1 cellular context compared by ENCODE assay signal in the genomic region with DNA sequence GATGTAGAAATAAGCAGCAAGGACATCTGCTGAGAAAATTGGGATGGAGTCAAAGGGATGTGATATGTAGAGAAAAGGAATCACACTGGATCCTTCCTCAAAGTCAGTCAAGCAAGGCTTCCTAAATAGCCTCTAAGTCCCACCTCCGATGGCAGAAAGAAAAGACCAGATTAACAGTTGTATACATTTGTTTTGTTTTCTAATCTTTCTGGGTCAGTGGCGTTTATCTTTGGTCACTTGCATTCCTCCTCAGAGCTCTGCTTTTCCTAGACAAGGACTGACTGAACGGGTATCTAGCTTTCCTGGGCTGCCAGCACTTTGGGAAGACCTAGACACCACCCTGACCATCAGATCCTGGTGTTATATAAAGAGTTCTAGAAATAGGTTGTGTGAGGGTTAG.
TF ChIP-seq lines count a peak whose summit lies in the region.

No MANE protein-coding gene starts in this region.

TF ChIP-seq in GM23338, 12 proteins besides CTCF, POLR2A, EP300 and RAD21 (continued from another document):
- TF ChIP-seq, protein P1, sequence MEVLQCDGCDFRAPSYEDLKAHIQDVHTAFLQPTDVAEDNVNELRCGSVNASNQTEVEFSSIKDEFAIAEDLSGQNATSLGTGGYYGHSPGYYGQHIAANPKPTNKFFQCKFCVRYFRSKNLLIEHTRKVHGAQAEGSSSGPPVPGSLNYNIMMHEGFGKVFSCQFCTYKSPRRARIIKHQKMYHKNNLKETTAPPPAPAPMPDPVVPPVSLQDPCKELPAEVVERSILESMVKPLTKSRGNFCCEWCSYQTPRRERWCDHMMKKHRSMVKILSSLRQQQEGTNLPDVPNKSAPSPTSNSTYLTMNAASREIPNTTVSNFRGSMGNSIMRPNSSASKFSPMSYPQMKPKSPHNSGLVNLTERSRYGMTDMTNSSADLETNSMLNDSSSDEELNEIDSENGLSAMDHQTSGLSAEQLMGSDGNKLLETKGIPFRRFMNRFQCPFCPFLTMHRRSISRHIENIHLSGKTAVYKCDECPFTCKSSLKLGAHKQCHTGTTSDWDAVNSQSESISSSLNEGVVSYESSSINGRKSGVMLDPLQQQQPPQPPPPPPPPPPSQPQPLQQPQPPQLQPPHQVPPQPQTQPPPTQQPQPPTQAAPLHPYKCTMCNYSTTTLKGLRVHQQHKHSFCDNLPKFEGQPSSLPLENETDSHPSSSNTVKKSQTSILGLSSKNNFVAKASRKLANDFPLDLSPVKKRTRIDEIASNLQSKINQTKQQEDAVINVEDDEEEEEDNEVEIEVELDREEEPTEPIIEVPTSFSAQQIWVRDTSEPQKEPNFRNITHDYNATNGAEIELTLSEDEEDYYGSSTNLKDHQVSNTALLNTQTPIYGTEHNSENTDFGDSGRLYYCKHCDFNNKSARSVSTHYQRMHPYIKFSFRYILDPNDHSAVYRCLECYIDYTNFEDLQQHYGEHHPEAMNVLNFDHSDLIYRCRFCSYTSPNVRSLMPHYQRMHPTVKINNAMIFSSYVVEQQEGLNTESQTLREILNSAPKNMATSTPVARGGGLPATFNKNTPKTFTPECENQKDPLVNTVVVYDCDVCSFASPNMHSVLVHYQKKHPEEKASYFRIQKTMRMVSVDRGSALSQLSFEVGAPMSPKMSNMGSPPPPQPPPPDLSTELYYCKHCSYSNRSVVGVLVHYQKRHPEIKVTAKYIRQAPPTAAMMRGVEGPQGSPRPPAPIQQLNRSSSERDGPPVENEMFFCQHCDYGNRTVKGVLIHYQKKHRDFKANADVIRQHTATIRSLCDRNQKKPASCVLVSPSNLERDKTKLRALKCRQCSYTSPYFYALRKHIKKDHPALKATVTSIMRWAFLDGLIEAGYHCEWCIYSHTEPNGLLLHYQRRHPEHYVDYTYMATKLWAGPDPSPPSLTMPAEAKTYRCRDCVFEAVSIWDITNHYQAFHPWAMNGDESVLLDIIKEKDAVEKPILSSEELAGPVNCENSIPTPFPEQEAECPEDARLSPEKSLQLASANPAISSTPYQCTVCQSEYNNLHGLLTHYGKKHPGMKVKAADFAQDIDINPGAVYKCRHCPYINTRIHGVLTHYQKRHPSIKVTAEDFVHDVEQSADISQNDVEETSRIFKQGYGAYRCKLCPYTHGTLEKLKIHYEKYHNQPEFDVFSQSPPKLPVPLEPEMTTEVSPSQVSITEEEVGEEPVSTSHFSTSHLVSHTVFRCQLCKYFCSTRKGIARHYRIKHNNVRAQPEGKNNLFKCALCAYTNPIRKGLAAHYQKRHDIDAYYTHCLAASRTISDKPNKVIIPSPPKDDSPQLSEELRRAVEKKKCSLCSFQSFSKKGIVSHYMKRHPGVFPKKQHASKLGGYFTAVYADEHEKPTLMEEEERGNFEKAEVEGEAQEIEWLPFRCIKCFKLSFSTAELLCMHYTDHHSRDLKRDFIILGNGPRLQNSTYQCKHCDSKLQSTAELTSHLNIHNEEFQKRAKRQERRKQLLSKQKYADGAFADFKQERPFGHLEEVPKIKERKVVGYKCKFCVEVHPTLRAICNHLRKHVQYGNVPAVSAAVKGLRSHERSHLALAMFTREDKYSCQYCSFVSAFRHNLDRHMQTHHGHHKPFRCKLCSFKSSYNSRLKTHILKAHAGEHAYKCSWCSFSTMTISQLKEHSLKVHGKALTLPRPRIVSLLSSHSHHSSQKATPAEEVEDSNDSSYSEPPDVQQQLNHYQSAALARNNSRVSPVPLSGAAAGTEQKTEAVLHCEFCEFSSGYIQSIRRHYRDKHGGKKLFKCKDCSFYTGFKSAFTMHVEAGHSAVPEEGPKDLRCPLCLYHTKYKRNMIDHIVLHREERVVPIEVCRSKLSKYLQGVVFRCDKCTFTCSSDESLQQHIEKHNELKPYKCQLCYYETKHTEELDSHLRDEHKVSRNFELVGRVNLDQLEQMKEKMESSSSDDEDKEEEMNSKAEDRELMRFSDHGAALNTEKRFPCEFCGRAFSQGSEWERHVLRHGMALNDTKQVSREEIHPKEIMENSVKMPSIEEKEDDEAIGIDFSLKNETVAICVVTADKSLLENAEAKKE (CRISPR knock-in tag; IDR thresholded peaks at IDR 0.05) = no peak
- TF ChIP-seq POLR2AphosphoS5 (IDR thresholded peaks at IDR 0.05; ENCODE audit: low read depth) = no peak
